33 cellular contexts compared by ENCODE assay signal in the genomic region with DNA sequence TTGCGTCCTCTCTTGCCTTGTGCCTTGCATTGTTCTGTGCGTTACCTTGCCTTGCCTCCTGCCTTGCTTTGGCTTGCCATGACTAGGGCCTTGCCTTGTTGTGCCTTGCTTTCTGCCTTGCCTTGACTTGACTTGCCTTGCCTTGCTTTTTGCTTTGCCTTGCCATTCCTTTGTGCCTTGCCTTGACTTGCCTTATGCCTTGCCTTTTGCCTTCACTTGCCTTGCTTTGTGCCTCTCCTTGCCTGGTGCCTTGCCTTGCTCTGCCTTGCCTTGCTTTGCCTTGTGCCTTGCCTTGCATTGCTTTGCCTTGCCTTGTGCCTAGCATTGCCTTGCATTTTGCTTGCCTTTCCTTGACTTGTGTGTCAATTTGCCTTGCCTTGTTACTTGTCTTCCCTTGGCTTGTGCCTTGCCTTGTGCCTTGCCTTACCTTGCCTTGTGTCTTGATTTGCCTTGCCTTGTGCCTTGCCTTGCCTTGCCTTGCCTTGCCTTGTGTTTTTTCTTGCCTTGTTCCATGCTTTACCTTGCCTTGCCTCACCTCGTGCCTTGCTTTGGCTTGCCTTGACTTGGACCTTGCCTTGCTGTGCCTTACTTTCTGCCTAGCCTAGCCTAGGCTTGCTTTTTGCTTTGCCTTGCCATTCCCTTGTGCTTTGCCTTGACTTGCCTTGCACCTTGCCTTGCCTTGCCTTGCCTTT.
"Had no signal": no experiment of that assay in that cellular context is flagged by ENCODE, and none has a peak within 500 bp of the region (broad histone marks: within the 10 kb centered on the region; RNA-seq: fewer than 3 reads in every experiment).

No MANE protein-coding gene starts in this region.

- H3K9me3 ChIP-seq: esophagus squamous epithelium, heart left ventricle, mucosa of descending colon, prostate gland, testis, upper lobe of left lung, uterus had no signal

- H3K4me3 Mint-ChIP-seq: memory B cell; mesothelial cell of epicardium; naive B cell; natural killer cell treated with Interleukin-12 subunit alpha and Interleukin-12 subunit beta and Interleukin-15 and Interleukin-18, amount 100 ng/mL, for 72 hours; neural crest cell had no signal

- H2AFZ ChIP-seq: hepatocyte, parathyroid adenoma had no signal

- H3K36me3 Mint-ChIP-seq: memory B cell; mesothelial cell of epicardium; naive B cell; natural killer cell treated with Interleukin-12 subunit alpha and Interleukin-12 subunit beta and Interleukin-15 and Interleukin-18, amount 100 ng/mL, for 72 hours had no signal

- DNase-seq: central memory CD4-positive, alpha-beta T cell; effector CD4-positive, alpha-beta T cell; erythroblast; esophagus squamous epithelium; foreskin melanocyte; heart left ventricle; kidney; naive B cell; right cardiac atrium; small intestine; stimulated activated CD4-positive, alpha-beta T cell treated with anti-CD3 and anti-CD28 coated beads, Interleukin-12 subunit alpha, Interleukin-12 subunit beta, amount 100 ng/mL, for 4 hours; stimulated activated CD4-positive, alpha-beta T cell treated with anti-CD3 and anti-CD28 coated beads, Interleukin-1b, Interleukin-23, amount 100 ng/mL, for 48 hours; stimulated activated CD4-positive, alpha-beta T cell treated with anti-CD3 and anti-CD28 coated beads, Interleukin-4, amount 100 ng/mL, for 1 hour; stimulated activated CD8-positive, alpha-beta memory T cell treated with anti-CD3 and anti-CD28 coated beads, Interleukin-4, amount 100 ng/mL, for 48 hours; stimulated activated naive CD4-positive, alpha-beta T cell; substantia nigra; testis; tibial artery; upper lobe of left lung; uterus had no signal

- ATAC-seq: heart left ventricle; left lobe of liver; mucosa of descending colon; natural killer cell treated with Interleukin-12 subunit alpha and Interleukin-12 subunit beta and Interleukin-15 and Interleukin-18, amount 100 ng/mL, for 72 hours; right cardiac atrium had no signal

- H3K4me2 ChIP-seq: hepatocyte had no signal

- H3K79me2 ChIP-seq: hepatocyte, parathyroid adenoma had no signal

- H3K27ac ChIP-seq: dorsolateral prefrontal cortex, esophagus squamous epithelium, heart left ventricle, hepatocyte, parathyroid adenoma, prostate gland, testis, tibial artery, upper lobe of left lung, uterus had no signal

- H3K4me1 ChIP-seq: esophagus squamous epithelium, heart left ventricle, parathyroid adenoma, prostate gland, testis, tibial artery, upper lobe of left lung, uterus had no signal

- H3K9ac ChIP-seq: parathyroid adenoma had no signal

- H3K36me3 ChIP-seq: esophagus squamous epithelium, heart left ventricle, prostate gland, tibial artery, upper lobe of left lung, uterus had no signal

- H3K27me3 Mint-ChIP-seq: naive B cell; natural killer cell treated with Interleukin-12 subunit alpha and Interleukin-12 subunit beta and Interleukin-15 and Interleukin-18, amount 100 ng/mL, for 72 hours had no signal

- H3K4me1 Mint-ChIP-seq: memory B cell, mesothelial cell of epicardium, naive B cell, neural crest cell had no signal

- H3K4me3 ChIP-seq: dorsolateral prefrontal cortex, esophagus squamous epithelium, heart left ventricle, hepatocyte, lung, mucosa of descending colon, prostate gland, testis, tibial artery, upper lobe of left lung, uterus had no signal

- FAIRE-seq: colon, endothelial cell of umbilical vein, kidney, small intestine had no signal

- H3K27ac Mint-ChIP-seq: memory B cell; mesothelial cell of epicardium; natural killer cell treated with Interleukin-12 subunit alpha and Interleukin-12 subunit beta and Interleukin-15 and Interleukin-18, amount 100 ng/mL, for 72 hours had no signal

- H3K27me3 ChIP-seq: esophagus squamous epithelium, heart left ventricle, hepatocyte, testis, tibial artery, upper lobe of left lung, uterus had no signal
